In genomic region chr1:96660503-96660902, GRCh38 we compare ENCODE assay signal across 16 cellular contexts.
DNase-seq lines count a peak whose midpoint lies in the region; ATAC-seq and TF ChIP-seq lines count a peak whose summit lies in the region.
"Had no signal": no experiment of that assay in that cellular context is flagged by ENCODE, and none has a peak within 500 bp of the region (broad histone marks: within the 10 kb centered on the region; RNA-seq: fewer than 3 reads in every experiment).

No MANE protein-coding gene starts in this region.

- no peaks in the 10 kb centered on the region for H3K79me2 ChIP-seq in fibroblast of lung (ENCODE audit: control insufficient read depth, insufficient read depth, low read length)

- H3K27me3 ChIP-seq in RWPE2 (ENCODE audit: insufficient read depth, poor library complexity, severe bottlenecking) (no peaks in the 10 kb centered on the region), fibroblast of lung (ENCODE audit: control insufficient read depth, insufficient read depth, low read length) (no peaks in the 10 kb centered on the region)
- H3K27me3 ChIP-seq: esophagus muscularis mucosa, spleen, testis had no signal

- H3K27ac ChIP-seq in RWPE2 (ENCODE audit: poor library complexity, severe bottlenecking) (no peak overlapping the region), fibroblast of lung (ENCODE audit: insufficient read depth, low read length) (no peak overlapping the region)
- H3K27ac ChIP-seq: esophagus muscularis mucosa, spleen, testis had no signal

- H3K9ac ChIP-seq in fibroblast of lung (ENCODE audit: insufficient read depth, low read length) = no peak overlapping the region

- H4K20me1 ChIP-seq in fibroblast of lung (ENCODE audit: control insufficient read depth, extremely low read depth, insufficient read depth, low read length) = no peaks in the 10 kb centered on the region

- peak; percentile 32 for DNase-seq in GM03348 (ENCODE audit: low spot score)
- DNase-seq in RWPE2 (ENCODE audit: low spot score) = no peak
- DNase-seq in fibroblast of lung (ENCODE audit: low read depth in 2 of 2) = peak; percentile 49 to 68
- DNase-seq in skeletal muscle cell (ENCODE audit: low read depth) = peak; percentile 51
- no peak for DNase-seq in cortex of kidney (lab: John Stamatoyannopoulos, UW)
- no peak for DNase-seq in activated gamma-delta T cell treated with Interleukin-2 at 50 U/mL for 16 hours
- DNase-seq: activated CD4-positive, alpha-beta T cell treated with anti-CD3 and anti-CD28 coated beads, Interleukin-2, amount 50 U/mL, for 1 hour; activated naive CD4-positive, alpha-beta T cell treated with anti-CD3 and anti-CD28 coated beads, Interleukin-2, amount 50 U/mL, for 16 hours; left cardiac atrium; NCI-H187 treated with DMSO at 0.1 percent for 48 hours; NCI-H510A treated with DMSO at 0.1 percent for 48 hours; spleen; testis had no signal

- no peaks in the 10 kb centered on the region for H3K4me1 ChIP-seq in RWPE2 (ENCODE audit: insufficient read depth, poor library complexity, severe bottlenecking)
- H3K4me1 ChIP-seq in fibroblast of lung (ENCODE audit: control insufficient read depth, extremely low read depth, insufficient read depth, low read length) = no peaks in the 10 kb centered on the region
- H3K4me1 ChIP-seq: esophagus muscularis mucosa, spleen, testis had no signal

- H3K36me3 ChIP-seq in RWPE2 (ENCODE audit: low read depth) (no peaks in the 10 kb centered on the region), fibroblast of lung (ENCODE audit: control insufficient read depth, insufficient read depth, low read length) (no peaks in the 10 kb centered on the region)
- H3K36me3 ChIP-seq: esophagus muscularis mucosa, spleen had no signal

- no peak for TF ChIP-seq CTCF in RWPE2 (IDR thresholded peaks at IDR 0.05; ENCODE audit: poor library complexity, severe bottlenecking)
- no peak for TF ChIP-seq CTCF in fibroblast of lung (conservative IDR thresholded peaks at IDR 0.05 in 1 of 2, IDR thresholded peaks at IDR 0.05 in 1 of 2; ENCODE audit: low read depth in 1 of 2, low read length in 2 of 2)

- no peak overlapping the region for H3K4me2 ChIP-seq in fibroblast of lung (ENCODE audit: extremely low read depth, insufficient read depth, low read length)

- ATAC-seq in RWPE2 (ENCODE audit: low read depth) = peak; percentile 38; the same call in 2 of the 3 replicates
- no peak for ATAC-seq in HG02642 (IDR thresholded peaks at IDR 0.05; ENCODE audit: poor library complexity, unreplicated experiment)
- ATAC-seq: left cardiac atrium, Right ventricle myocardium inferior had no signal

- H3K9me3 ChIP-seq in RWPE2 (ENCODE audit: severe bottlenecking) (no peaks in the 10 kb centered on the region), fibroblast of lung (ENCODE audit: control insufficient read depth, insufficient read depth, low read depth, low read length) (no peaks in the 10 kb centered on the region)
- H3K9me3 ChIP-seq: testis had no signal

- H3K4me3 ChIP-seq in RWPE2 (ENCODE audit: severe bottlenecking) = no peak overlapping the region
- no peak overlapping the region for H3K4me3 ChIP-seq in fibroblast of lung (replicated peaks in 1 of 4; ENCODE audit: control extremely low read depth in 1 of 4, insufficient read depth in 1 of 4, low read depth in 3 of 4, low read length in 4 of 4)
- no peak overlapping the region for H3K4me3 ChIP-seq in skeletal muscle cell (ENCODE audit: low read depth, low read length)
- H3K4me3 ChIP-seq: esophagus muscularis mucosa, spleen, testis had no signal

- no peak overlapping the region for H2AFZ ChIP-seq in fibroblast of lung (ENCODE audit: low read length)

Comparison
In these comparisons a context has a peak if more than half of its experiments do, and no peak if none do; other contexts are left out.
1. DNase-seq: peak in GM03348 (single experiment), fibroblast of lung (2 of 2) and skeletal muscle cell (single experiment); none in RWPE2 (single experiment), cortex of kidney (single experiment) and activated gamma-delta T cell treated with Interleukin-2 at 50 U/mL for 16 hours (single experiment).